In the genomic region with DNA sequence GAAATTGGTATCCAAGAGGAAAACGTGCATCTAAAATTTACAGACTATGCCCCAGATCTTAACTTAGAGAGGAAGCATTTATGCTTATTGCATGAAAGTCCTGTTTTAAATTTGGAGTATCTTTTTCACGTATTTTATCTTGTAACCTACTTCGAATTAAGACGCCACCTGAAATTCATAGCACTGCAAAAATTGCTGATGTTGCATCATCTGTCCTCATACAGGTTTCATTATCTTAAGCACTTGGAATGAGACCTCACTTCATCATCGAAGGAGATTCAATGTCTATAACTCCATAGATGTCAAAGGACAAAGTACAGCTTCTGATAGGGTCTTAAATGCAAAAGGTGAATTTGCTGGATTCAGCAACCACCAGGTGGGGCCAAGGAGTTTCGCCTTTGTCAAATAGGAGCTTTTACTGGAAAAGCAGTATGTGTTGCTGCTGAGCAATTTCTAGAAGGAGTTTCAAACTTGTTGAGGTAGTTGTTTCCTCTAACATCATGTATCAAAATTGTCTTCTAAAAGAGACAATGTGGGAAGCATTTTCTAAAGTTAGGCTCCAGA, we compare ENCODE assay signal across 9 cellular contexts.
DNase-seq lines count a peak whose midpoint lies in the region; ATAC-seq, FAIRE-seq and TF ChIP-seq lines count a peak whose summit lies in the region.
"Had no signal": no experiment of that assay in that cellular context is flagged by ENCODE, and none has a peak within 500 bp of the region (broad histone marks: within the 10 kb centered on the region; RNA-seq: fewer than 3 reads in every experiment).

No MANE protein-coding gene starts in this region.

- peak; percentile 70 for TF ChIP-seq CTCF in PC-9 (conservative IDR thresholded peaks at IDR 0.05)

- intact Hi-C loops in PC-9 (cut with micrococcal nuclease; ENCODE audit: unreplicated experiment): no loop called here

- H3K4me1 ChIP-seq in PC-9 (replicated peaks; ENCODE audit: insufficient read depth): no peaks in the 10 kb centered on the region

- CTCF ChIA-PET in PC-9 (lab: Charles Lee): interaction anchor here (0.5 kb wide), 1 partner anchor 401 kb away, joined by 6 read pairs; no protein-coding TSS in a partner anchor

- no peak overlapping the region for H3K27ac ChIP-seq in PC-9

- H3K4me3 ChIP-seq in PC-9: no peak overlapping the region

- no peak for TF ChIP-seq POLR2A in H54 (IDR thresholded peaks at IDR 0.05; ENCODE audit: low read depth, low read length)

- no peak for ATAC-seq in HG02884 (IDR thresholded peaks at IDR 0.05; ENCODE audit: unreplicated experiment)
- ATAC-seq in HG03521 (IDR thresholded peaks at IDR 0.05; ENCODE audit: unreplicated experiment): no peak

- no peaks in the 10 kb centered on the region for H3F3A ChIP-seq in PC-9 (ENCODE audit: insufficient read depth, low read depth)

- peak; percentile 71 for FAIRE-seq in H54 (lab: Jason Lieb, UNC)
- FAIRE-seq: TTC549 had no signal

- H3K9me3 ChIP-seq in PC-9 (ENCODE audit: insufficient read depth, low read depth): no peaks in the 10 kb centered on the region

- no peaks in the 10 kb centered on the region for H4K20me1 ChIP-seq in PC-9 (ENCODE audit: insufficient read depth)

- no peak overlapping the region for H3K4me2 ChIP-seq in PC-9

- DNase-seq in AG08395 (ENCODE audit: low spot score) (peak; percentile 33), H54 (ENCODE audit: insufficient read length, low spot score) (no peak), PC-9 (peak; percentile 9 to 43), glomerular visceral epithelial cell (ENCODE audit: extremely low spot score) (peak; percentile 18), NK-92 (lab: John Stamatoyannopoulos, UW; ENCODE audit: unreplicated experiment) (no peak)
- no peak for DNase-seq in central memory CD4-positive, alpha-beta T cell

- BruUV-seq in PC-9 (replicated peaks; lab: Mats Ljungman, UMichigan): no TSS peak

- H3K9me2 ChIP-seq in PC-9 (ENCODE audit: insufficient read depth): 0 out of 2 replicates have a peak, but pooled peaks cover 2% of the 10 kb centered on the region

- no peaks in the 10 kb centered on the region for H3K79me2 ChIP-seq in PC-9 (ENCODE audit: low read depth)

- no peaks in the 10 kb centered on the region for H3K27me3 ChIP-seq in PC-9 (ENCODE audit: insufficient read depth, low read depth)

- no peak overlapping the region for H2AFZ ChIP-seq in PC-9

- POLR2A ChIA-PET in PC-9 (lab: Charles Lee; ENCODE audit: unreplicated experiment): no interaction called here

- no peaks in the 10 kb centered on the region for H3K36me3 ChIP-seq in PC-9 (ENCODE audit: low read depth)

Comparison
In these comparisons a context has a peak if more than half of its experiments do, and no peak if none do; other contexts are left out.
1. DNase-seq: peak in AG08395 (single experiment), PC-9 (2 of 2) and glomerular visceral epithelial cell (single experiment); none in H54 (single experiment), NK-92 (single experiment) and central memory CD4-positive, alpha-beta T cell (single experiment).